21 cellular contexts compared by ENCODE assay signal in the genomic region with DNA sequence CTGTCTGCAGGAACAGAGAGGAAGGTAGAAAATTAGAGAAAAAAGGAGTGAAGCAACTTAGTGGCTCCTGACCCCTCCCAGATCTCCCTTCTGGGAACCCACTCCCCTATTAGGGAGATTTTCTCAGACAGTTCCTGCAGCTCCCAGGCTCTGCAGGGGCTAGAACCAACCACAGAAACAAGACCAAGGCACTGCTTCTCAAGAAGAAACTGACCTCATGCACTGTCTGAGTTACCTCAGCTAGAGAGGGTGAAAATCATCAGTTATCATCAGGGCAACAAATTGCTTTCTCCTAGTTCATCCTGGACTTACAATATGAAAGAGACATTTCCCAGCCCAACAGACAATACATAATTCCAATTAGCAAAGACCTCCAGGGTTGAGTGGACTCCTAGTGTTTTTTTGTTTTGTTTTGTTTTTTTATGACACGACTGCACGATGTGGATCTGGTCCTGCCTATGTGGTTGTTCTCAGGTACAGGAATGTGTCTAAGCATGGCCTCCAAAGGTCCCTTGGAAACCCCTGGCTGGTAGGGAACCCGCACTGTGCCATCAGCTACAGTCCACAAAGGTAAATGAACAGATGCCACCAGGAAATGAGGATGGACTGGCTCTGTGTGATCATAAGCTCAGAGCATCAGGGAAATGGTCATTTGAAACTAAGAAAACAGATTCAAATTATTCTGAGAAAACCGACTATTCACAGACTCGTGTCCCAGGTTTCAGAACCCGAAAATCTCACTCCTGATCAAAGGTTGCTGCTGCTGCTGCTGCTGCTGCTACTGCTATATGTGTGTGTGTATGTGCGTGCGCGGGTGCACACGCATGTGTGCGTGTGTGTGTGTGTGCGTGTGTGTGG.
DNase-seq lines count a peak whose midpoint lies in the region; ATAC-seq and TF ChIP-seq lines count a peak whose summit lies in the region.
"Had no signal": no experiment of that assay in that cellular context is flagged by ENCODE, and none has a peak within 500 bp of the region (broad histone marks: within the 10 kb centered on the region; RNA-seq: fewer than 3 reads in every experiment).

No MANE protein-coding gene starts in this region.

- H3K27me3 Mint-ChIP-seq in progenitor cell of endocrine pancreas, result peaks cover 22% of the 10 kb centered on the region

- peak; percentile 52 for DNase-seq in G401 (ENCODE audit: low spot score)
- no peak for DNase-seq in RWPE1 (ENCODE audit: low spot score)
- DNase-seq in epithelial cell of prostate (ENCODE audit: low read depth, low spot score), result no peak
- DNase-seq in progenitor cell of endocrine pancreas (ENCODE audit: low spot score, unreplicated experiment), result no peak
- DNase-seq in HPDE6-E6E7 (ENCODE audit: extremely low spot score), result no peak
- no peak for DNase-seq in MV-4-11 (lab: John Stamatoyannopoulos, UW)
- DNase-seq: CD8-positive, alpha-beta memory T cell; GDM1; GM23248; NCI-H1105; NCI-H146; NCI-H2081; NCI-H2171; NCI-H524 treated with DMSO at 0.1 percent for 48 hours; PC-3; SHP77 treated with DMSO at 0.1 percent for 48 hours; SW 1271 had no signal

- no peak for TF ChIP-seq CTCF in RWPE1 (conservative IDR thresholded peaks at IDR 0.05; ENCODE audit: low read depth)
- no peak for TF ChIP-seq CTCF in progenitor cell of endocrine pancreas (IDR thresholded peaks at IDR 0.05; ENCODE audit: unreplicated experiment)

- H3K4me3 Mint-ChIP-seq in progenitor cell of endocrine pancreas (ENCODE audit: low read depth), result no peak overlapping the region
- H3K4me3 Mint-ChIP-seq: CD8-positive, alpha-beta memory T cell had no signal

- H3K4me1 Mint-ChIP-seq in progenitor cell of endocrine pancreas (ENCODE audit: low read depth), result peaks cover 4% of the 10 kb centered on the region
- H3K4me1 Mint-ChIP-seq: CD8-positive, alpha-beta memory T cell had no signal

- ATAC-seq in GM18858 (IDR thresholded peaks at IDR 0.05; ENCODE audit: unreplicated experiment), result no peak
- ATAC-seq: HepG2, PC-3 had no signal

- CTCF ChIA-PET in RWPE1 (lab: Yijun Ruan, JAX), result no interaction called here

- H3K27ac ChIP-seq in RWPE1 (peak overlapping the region; percentile 32; the same call in 1 of the 2 replicates), epithelial cell of prostate (peak overlapping the region; percentile 84)
- H3K27ac ChIP-seq: C4-2B, GM23248, SK-N-MC had no signal

- H3K27ac Mint-ChIP-seq in progenitor cell of endocrine pancreas, result peak overlapping the region; percentile 69
- H3K27ac Mint-ChIP-seq: CD8-positive, alpha-beta memory T cell had no signal

- POLR2A ChIA-PET in RWPE1 (lab: Yijun Ruan, JAX; ENCODE audit: low non-redundant PET), result no interaction called here

- in situ Hi-C loops in G401 (cut with HindIII; ENCODE audit: low sequenced_read_pairs), result no loop called here

- peaks cover 13% of the 10 kb centered on the region for H3K9me3 Mint-ChIP-seq in progenitor cell of endocrine pancreas (ENCODE audit: low read depth)

- no peaks in the 10 kb centered on the region for H3K36me3 Mint-ChIP-seq in progenitor cell of endocrine pancreas (ENCODE audit: insufficient read depth)
- H3K36me3 Mint-ChIP-seq: CD8-positive, alpha-beta memory T cell had no signal
